8 cellular contexts compared by ENCODE assay signal in genomic region chr22:45212306-45212709, GRCh38. TPM values are rescaled to one million over a fixed set of nuclear protein-coding genes. Genes with fewer than 3 reads are reported as not detected.
DNase-seq lines count a peak whose midpoint lies in the region; ATAC-seq and TF ChIP-seq lines count a peak whose summit lies in the region.

No MANE protein-coding gene starts in this region.

- no TSS peak for BruUV-seq in MCF 10A (replicated peaks; lab: Mats Ljungman, UMichigan)

- peaks cover 3 to 54% (median 24%) of the 10 kb centered on the region in 6 donors for H3K4me1 ChIP-seq in spleen

- no peak for TF ChIP-seq CTCF in MCF 10A (IDR thresholded peaks at IDR 0.05; ENCODE audit: unreplicated experiment)
- peak in 1 of 11 experiments; percentile 7 for TF ChIP-seq CTCF in spleen (IDR thresholded peaks at IDR 0.05 in 8 of 11, conservative IDR thresholded peaks at IDR 0.05 in 3 of 11)

- H3K4me3 ChIP-seq in spleen: peak overlapping the region in 3 of 8 donors; percentile 12 to 39 (median 25)

- H3K9me3 Mint-ChIP-seq in MCF 10A (ENCODE audit: unreplicated experiment): no peaks in the 10 kb centered on the region
- no peaks in the 10 kb centered on the region for H3K9me3 Mint-ChIP-seq in naive thymus-derived CD8-positive, alpha-beta T cell

- CTCF ChIA-PET in MCF 10A (lab: Yijun Ruan, JAX): interaction anchor here (0.5 to 0.7 kb wide), 2 partner anchors 99 to 219 kb away, joined by 3 read pairs; no protein-coding TSS in a partner anchor

- no peaks in the 10 kb centered on the region for H3K27me3 ChIP-seq in spleen (replicated peaks in 1 of 7)

- H3K4me3 Mint-ChIP-seq in MCF 10A (ENCODE audit: unreplicated experiment): peak overlapping the region; percentile 50
- no peak overlapping the region for H3K4me3 Mint-ChIP-seq in naive thymus-derived CD8-positive, alpha-beta T cell

- DNase-seq in HK-2 (ENCODE audit: unreplicated experiment): peak; percentile 83
- peak; percentile 94 for DNase-seq in MCF 10A (ENCODE audit: unreplicated experiment)
- peak; percentile 85 for DNase-seq in iris pigment epithelial cell (ENCODE audit: low read depth)
- peak; percentile 79 for DNase-seq in spleen
- no peak for DNase-seq in stimulated activated naive CD4-positive, alpha-beta T cell (lab: John Stamatoyannopoulos, UW)
- DNase-seq in activated naive CD4-positive, alpha-beta T cell treated with anti-CD3 and anti-CD28 coated beads, Interleukin-2, amount 50 U/mL, for 16 hours: no peak
- no peak for DNase-seq in naive thymus-derived CD8-positive, alpha-beta T cell

- TF ChIP-seq POLR2A in spleen (IDR thresholded peaks at IDR 0.05): no peak

- 50 to 82% (median 63%) methylated on average over 13 to 14 of the region's 14 CpGs for WGBS in spleen, 5 donors

- no peak overlapping the region for H3K27ac Mint-ChIP-seq in MCF 10A (ENCODE audit: low read depth, unreplicated experiment)
- no peak overlapping the region for H3K27ac Mint-ChIP-seq in naive thymus-derived CD8-positive, alpha-beta T cell

- H3K36me3 ChIP-seq in spleen: peaks cover 0 to 51% (median 8%) of the 10 kb centered on the region in 6 donors

- H3K9me3 ChIP-seq in spleen: no peaks in the 10 kb centered on the region

- POLR2A ChIA-PET in MCF 10A (lab: Yijun Ruan, JAX): interaction anchor here (0.6 to 1.7 kb wide), 8 partner anchors 9 to 257 kb away, joined by 3 to 5 read pairs (median 4); no protein-coding TSS in a partner anchor
- POLR2A ChIA-PET in naive thymus-derived CD8-positive, alpha-beta T cell (lab: Charles Lee): interaction anchor here (0.6 kb wide), 1 partner anchor 15 kb away, joined by 3 read pairs; no protein-coding TSS in a partner anchor

- H3K27me3 Mint-ChIP-seq in MCF 10A (ENCODE audit: insufficient read depth, unreplicated experiment): no peaks in the 10 kb centered on the region
- H3K27me3 Mint-ChIP-seq in naive thymus-derived CD8-positive, alpha-beta T cell: no peaks in the 10 kb centered on the region

- peak overlapping the region in 3 of 8 donors; percentile 14 to 74 (median 66) for H3K27ac ChIP-seq in spleen

- peaks cover 24% of the 10 kb centered on the region for H3K36me3 Mint-ChIP-seq in MCF 10A (ENCODE audit: insufficient read depth, unreplicated experiment)
- H3K36me3 Mint-ChIP-seq in naive thymus-derived CD8-positive, alpha-beta T cell: peaks cover 0 to 6% (median 2%) of the 10 kb centered on the region in 3 donors

- intact Hi-C loops in MCF 10A (cut with micrococcal nuclease) (loop anchor here (2.0 kb wide), 1 partner anchor 50 kb away; no protein-coding TSS in a partner anchor), spleen (cut with DNase I; ENCODE audit: low total_unique reads) (no loop called here)

- H3K4me1 Mint-ChIP-seq in MCF 10A (ENCODE audit: insufficient read depth, unreplicated experiment): peaks cover 17% of the 10 kb centered on the region
- H3K4me1 Mint-ChIP-seq in naive thymus-derived CD8-positive, alpha-beta T cell: peaks cover 4 to 22% (median 12%) of the 10 kb centered on the region in 4 donors

- ATAC-seq in HG02885 (IDR thresholded peaks at IDR 0.05; ENCODE audit: poor library complexity, unreplicated experiment): no peak
- no peak for ATAC-seq in naive thymus-derived CD8-positive, alpha-beta T cell

RNA-seq across cellular contexts. Expression of gene KIAA0930, which starts 28.4 kb away (rescaled TPM):
- total RNA-seq in MCF 10A (2022) (61.9 and 63.4 TPM in 2 replicates), spleen (10 to 100 TPM; 35.5 to 93.1 (median 73.7) TPM)
- 10 to 100 TPM; 32.6 to 61.5 (median 46.6) TPM for polyA plus RNA-seq in spleen
- total RNA-seq in naive thymus-derived CD8-positive, alpha-beta T cell: 10 to 100 TPM; 28.5 to 29.1 TPM
- polyA plus RNA-seq in naive thymus-derived CD8-positive, alpha-beta T cell: 1 to 10 TPM in 2 of 3 donors, under 1 TPM in 1; 0.87 to 2.9 (median 2.6) TPM

RNA-seq across cellular contexts. Expression of gene NUP50, which starts 48.6 kb away (rescaled TPM):
- total RNA-seq in MCF 10A (2022): 70.3 and 72.5 TPM in 2 replicates
- 100 to 1,000 TPM in 2 of 7 donors, 10 to 100 TPM in 5; 85.9 to 109 (median 98.5) TPM for total RNA-seq in spleen
- 10 to 100 TPM; 16.2 to 26.4 (median 17.5) TPM for polyA plus RNA-seq in spleen
- total RNA-seq in naive thymus-derived CD8-positive, alpha-beta T cell: 100 to 1,000 TPM; 103 to 111 TPM
- polyA plus RNA-seq in naive thymus-derived CD8-positive, alpha-beta T cell: 10 to 100 TPM; 45.2 to 73.1 (median 46.9) TPM

Comparison
In these comparisons a context has a peak if more than half of its experiments do, and no peak if none do; other contexts are left out.
1. DNase-seq: peak in HK-2 (single experiment), MCF 10A (single experiment), iris pigment epithelial cell (single experiment) and spleen (single experiment); none in stimulated activated naive CD4-positive, alpha-beta T cell (0 of 6), activated naive CD4-positive, alpha-beta T cell treated with anti-CD3 and anti-CD28 coated beads, Interleukin-2, amount 50 U/mL, for 16 hours (single experiment) and naive thymus-derived CD8-positive, alpha-beta T cell (0 of 10).